Comparison of ENCODE assay signal across 8 cellular contexts in genomic region chr3:124780356-124780755, GRCh38. TPM values are rescaled to one million over a fixed set of nuclear protein-coding genes. Genes with fewer than 3 reads are reported as not detected.
DNase-seq lines count a peak whose midpoint lies in the region; ATAC-seq and TF ChIP-seq lines count a peak whose summit lies in the region.

No MANE protein-coding gene starts in this region.

- H3K4me1 ChIP-seq in iPS-20b (ENCODE audit: insufficient read depth, low read length), result peaks cover 17% of the 10 kb centered on the region

- peak overlapping the region in 4 of 5 experiments; percentile 31 to 93 (median 79) for H3K27ac Mint-ChIP-seq in brain

- no peaks in the 10 kb centered on the region for H3K9me3 ChIP-seq in iPS-20b (ENCODE audit: insufficient read depth, low read depth, low read length)

- H3K36me3 ChIP-seq in iPS-20b (ENCODE audit: insufficient read depth, low read depth, low read length), result peaks cover 8% of the 10 kb centered on the region

- no peaks in the 10 kb centered on the region for H3K36me3 Mint-ChIP-seq in brain

- TF ChIP-seq CTCF in brain (conservative IDR thresholded peaks at IDR 0.05), result no peak

- peak; percentile 70 for DNase-seq in ELR (ENCODE audit: low read depth)
- no peak for DNase-seq in NCI-H2171 treated with DMSO at 0.1 percent for 48 hours (lab: John Stamatoyannopoulos, UW)
- DNase-seq in NCI-H2029 treated with DMSO at 0.1 percent for 48 hours (lab: John Stamatoyannopoulos, UW), result no peak
- DNase-seq in stimulated activated CD4-positive, alpha-beta T cell treated with anti-CD3 and anti-CD28 coated beads, Interleukin-15, amount 100 ng/mL, for 24 hours, result no peak

- ATAC-seq in HG02970 (IDR thresholded peaks at IDR 0.05; ENCODE audit: low FRiP score, unreplicated experiment), result no peak

- no peak overlapping the region for H3K4me3 ChIP-seq in iPS-20b (ENCODE audit: low read length)
- no peak overlapping the region for H3K4me3 ChIP-seq in skin epidermis

- H3K27ac ChIP-seq in iPS-20b (ENCODE audit: low read length), result peak overlapping the region; percentile 17
- peak overlapping the region in 20 of 21 experiments; percentile 23 to 90 (median 77) for H3K27ac ChIP-seq in skin epidermis

- H3K27me3 Mint-ChIP-seq in brain, result no peaks in the 10 kb centered on the region

- no peaks in the 10 kb centered on the region for H3K9me3 Mint-ChIP-seq in brain

- no peaks in the 10 kb centered on the region for H3K27me3 ChIP-seq in iPS-20b (ENCODE audit: insufficient read depth, low read length)

- peaks cover 65% of the 10 kb centered on the region for H3K4me1 Mint-ChIP-seq in brain

- H3K9ac ChIP-seq in iPS-20b (ENCODE audit: low read depth, low read length), result 0 out of 2 replicates have a peak overlapping the region, but pooled peaks have one; percentile 0

- no peak overlapping the region for H3K4me3 Mint-ChIP-seq in brain

RNA-seq across cellular contexts. Expression of gene UMPS, which starts 50.1 kb away (rescaled TPM):
- polyA plus RNA-seq in brain (ENCODE audit: insufficient read depth, low read depth, low replicate concordance), result 14.5 TPM
